8 cellular contexts compared by ENCODE assay signal in genomic region chr6:41297248-41297647, GRCh38. TPM values are rescaled to one million over a fixed set of nuclear protein-coding genes. Genes with fewer than 3 reads are reported as not detected.
"Had no signal": no experiment of that assay in that cellular context is flagged by ENCODE, and none has a peak within 500 bp of the region (broad histone marks: within the 10 kb centered on the region; RNA-seq: fewer than 3 reads in every experiment).

No MANE protein-coding gene starts in this region.

RNA-seq across cellular contexts. Expression of gene TREM1, which starts 10.8 kb away (rescaled TPM):
- total RNA-seq: GM23248, H7, HepG2, HT1080, K562 had no signal
- polyA plus RNA-seq: GM23248, K562 had no signal

RNA-seq across cellular contexts. Expression of gene NCR2, which starts 38.2 kb away (rescaled TPM):
- total RNA-seq: GM23248, H4, H7, HepG2, HFFc6, HT1080, K562 had no signal
- polyA plus RNA-seq: GM23248, HepG2, IgD-negative memory B cell, K562 had no signal
